In genomic region chr3:194526164-194526563, GRCh38 we compare ENCODE assay signal across 18 cellular contexts.
"Had no signal": no experiment of that assay in that cellular context is flagged by ENCODE, and none has a peak within 500 bp of the region (broad histone marks: within the 10 kb centered on the region; RNA-seq: fewer than 3 reads in every experiment).

No MANE protein-coding gene starts in this region.

- H3K27ac ChIP-seq: brain microvascular endothelial cell, gastroesophageal sphincter, tibial nerve, uterus had no signal

- H3K4me1 ChIP-seq: gastroesophageal sphincter, tibial nerve, uterus had no signal

- H3K9me3 ChIP-seq: gastroesophageal sphincter, heart right ventricle, mucosa of descending colon, tibial nerve, uterus had no signal

- H3K4me3 ChIP-seq: gastroesophageal sphincter, heart right ventricle, mucosa of descending colon, tibial nerve, uterus had no signal

- ATAC-seq: gastroesophageal sphincter, heart right ventricle, left lobe of liver had no signal

- H3K36me3 ChIP-seq: brain microvascular endothelial cell, gastroesophageal sphincter, heart right ventricle, tibial nerve, uterus had no signal

- DNase-seq: activated CD4-positive, alpha-beta T cell treated with anti-CD3 and anti-CD28 coated beads, Interleukin-2, amount 50 U/mL, for 1 hour; activated CD8-positive, alpha-beta memory T cell treated with anti-CD3 and anti-CD28 coated beads for 24 hours; activated naive CD4-positive, alpha-beta T cell; activated naive CD8-positive, alpha-beta T cell treated with anti-CD3 and anti-CD28 coated beads, Interleukin-2, amount 10 ng/mL, durations not matched to agents 7 days and 5 days; brain microvascular endothelial cell; cortex of kidney; effector memory CD4-positive, alpha-beta T cell; heart right ventricle; mucosa of descending colon; naive thymus-derived CD4-positive, alpha-beta T cell; stimulated activated CD4-positive, alpha-beta T cell treated with anti-CD3 and anti-CD28 coated beads, Interleukin-15, amount 100 ng/mL, for 24 hours; stimulated activated CD4-positive, alpha-beta T cell treated with anti-CD3 and anti-CD28 coated beads, Interleukin-4, amount 100 ng/mL, for 1 hour; stimulated activated naive B cell treated with anti-CD40 and anti-IgM and Interleukin-4, amounts not matched to agents 10 μg/mL and 1 μg/mL and 100 μg/mL, for 72 hours; T-helper 9 cell; uterus had no signal

- H3K27me3 ChIP-seq: brain microvascular endothelial cell, gastroesophageal sphincter, heart right ventricle, tibial nerve, uterus had no signal
